Comparison of ENCODE assay signal across 12 cellular contexts in the genomic region with DNA sequence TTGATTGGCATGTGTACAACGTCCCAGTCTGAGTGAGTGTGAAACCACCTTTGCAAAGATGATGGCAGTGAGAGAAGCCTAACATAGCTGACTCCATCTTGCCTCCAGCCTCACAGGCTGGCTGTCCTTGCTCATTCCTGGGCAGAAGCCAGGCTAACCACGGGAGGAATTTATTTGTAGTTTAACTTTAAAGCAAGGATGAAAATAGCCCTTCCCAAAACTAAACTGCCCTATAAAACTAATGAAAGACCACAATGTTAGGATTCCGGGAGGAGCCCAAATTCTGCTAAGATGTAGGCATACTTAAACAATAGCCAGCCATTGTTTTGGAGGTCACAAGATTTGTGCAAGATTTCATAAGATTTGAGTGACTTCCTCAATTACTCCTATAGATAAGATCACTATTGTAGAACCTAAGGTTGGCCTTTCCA.
"Had no signal": no experiment of that assay in that cellular context is flagged by ENCODE, and none has a peak within 500 bp of the region (broad histone marks: within the 10 kb centered on the region; RNA-seq: fewer than 3 reads in every experiment).

No MANE protein-coding gene starts in this region.

- H3K36me3 ChIP-seq: adrenal gland, breast epithelium, right atrium auricular region, tibial nerve had no signal

- DNase-seq: activated B cell treated with CpG ODN at 0.5 μM for 24 hours; activated CD4-positive, alpha-beta T cell treated with anti-CD3 and anti-CD28 coated beads, Interleukin-2, amount 10 ng/mL, durations not matched to agents 7 days and 5 days; activated naive CD4-positive, alpha-beta T cell treated with anti-CD3 and anti-CD28 coated beads, Interleukin-2, amount 50 U/mL, for 16 hours; adrenal gland; endodermal cell; glutamatergic neuron; natural killer cell had no signal

- H3K27ac ChIP-seq: adrenal gland, breast epithelium, right atrium auricular region, tibial nerve had no signal

- ATAC-seq: left lobe of liver, natural killer cell had no signal

- H3K27me3 ChIP-seq: right atrium auricular region had no signal

- H3K4me1 ChIP-seq: adrenal gland, breast epithelium, right atrium auricular region, tibial nerve had no signal

- H3K9me3 ChIP-seq: adrenal gland, breast epithelium, right atrium auricular region, tibial nerve had no signal

- H3K4me3 ChIP-seq: adrenal gland, breast epithelium, right atrium auricular region, smooth muscle cell, tibial nerve had no signal
